8 cellular contexts compared by ENCODE assay signal in the genomic region with DNA sequence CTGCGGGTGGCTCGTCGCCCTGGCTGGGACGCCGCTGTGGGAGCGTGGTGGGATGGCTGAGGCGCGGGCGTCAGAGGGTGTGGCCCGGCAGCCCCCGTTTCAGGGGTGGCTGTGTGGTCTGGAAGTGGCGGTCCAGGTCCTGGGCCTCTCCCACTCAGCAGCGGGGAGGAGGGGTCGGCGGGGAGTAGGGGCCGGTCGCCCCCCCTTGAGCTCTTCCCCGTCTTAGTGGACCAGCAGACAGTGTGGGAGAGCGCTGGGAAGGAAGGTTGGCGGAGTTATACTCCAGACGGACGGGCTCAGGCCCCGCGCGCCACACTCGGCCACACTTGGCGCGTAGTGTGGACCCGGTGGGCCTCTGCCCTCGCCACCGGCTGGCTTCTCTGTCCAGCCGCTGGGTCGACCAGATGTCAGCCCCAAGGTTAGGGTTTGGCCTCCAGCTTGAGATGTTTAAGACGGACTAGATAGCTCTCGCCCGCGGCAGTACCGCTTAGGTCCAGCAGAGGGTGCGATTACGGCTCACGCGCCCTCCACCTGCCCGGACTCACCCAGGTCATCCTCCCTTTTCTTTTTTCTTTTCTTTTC. TPM values are rescaled to one million over a fixed set of nuclear protein-coding genes. Genes with fewer than 3 reads are reported as not detected.
DNase-seq lines count a peak whose midpoint lies in the region; ATAC-seq and TF ChIP-seq lines count a peak whose summit lies in the region.

No MANE protein-coding gene starts in this region.

- TF ChIP-seq CTCF in DOHH2 (IDR thresholded peaks at IDR 0.05; ENCODE audit: low read depth, low read length, poor library complexity, severe bottlenecking) (peak; percentile 54), PC-3 (conservative IDR thresholded peaks at IDR 0.05; ENCODE audit: low read depth, low read length) (peak; percentile 38; the same call in 1 of the 2 replicates)

- intact Hi-C loops in PC-3 (cut with micrococcal nuclease): no loop called here

- H3K79me2 ChIP-seq in DOHH2 (ENCODE audit: control insufficient read depth, low read length): no peaks in the 10 kb centered on the region
- no peaks in the 10 kb centered on the region for H3K79me2 ChIP-seq in PC-3 (ENCODE audit: low read length)

- H3K9me3 ChIP-seq in DOHH2 (ENCODE audit: control insufficient read depth, insufficient read depth, low read length) (peaks cover 10% of the 10 kb centered on the region; the same call in 1 of the 2 replicates), PC-3 (ENCODE audit: low read length) (peaks cover 15% of the 10 kb centered on the region; the same call in 1 of the 2 replicates)

- H3K27ac ChIP-seq in DOHH2 (ENCODE audit: low read depth, low read length): no peak overlapping the region
- no peak overlapping the region for H3K27ac ChIP-seq in PC-3 (ENCODE audit: low read length)

- POLR2A ChIA-PET in PC-3 (lab: Charles Lee; ENCODE audit: unreplicated experiment): no interaction called here

- no TSS peak for BruUV-seq in PC-3 (replicated peaks; lab: Mats Ljungman, UMichigan)

- peaks cover 0 to 15% of the 10 kb centered on the region in 2 donors for H3K36me3 Mint-ChIP-seq in activated naive CD4-positive, alpha-beta T cell treated with anti-CD3 and anti-CD28 coated beads, Interleukin-2, amount 50 U/mL, for 72 hours

- H3K27me3 ChIP-seq in DOHH2 (ENCODE audit: control insufficient read depth, low read length) (no peaks in the 10 kb centered on the region), PC-3 (ENCODE audit: low read length) (no peaks in the 10 kb centered on the region)

- H3K36me3 ChIP-seq in DOHH2 (ENCODE audit: control insufficient read depth, low read length) (no peaks in the 10 kb centered on the region), PC-3 (ENCODE audit: low read depth, low read length) (peaks cover 2% of the 10 kb centered on the region; the same call in 1 of the 2 replicates)

- no peak overlapping the region for H2AFZ ChIP-seq in PC-3 (ENCODE audit: low read length)

- no peaks in the 10 kb centered on the region for H3K4me1 ChIP-seq in DOHH2 (ENCODE audit: control insufficient read depth, low read length)
- H3K4me1 ChIP-seq in PC-3 (ENCODE audit: insufficient read depth, low read length): no peaks in the 10 kb centered on the region

- peaks cover 0 to 14% of the 10 kb centered on the region in 2 donors for H3K9me3 Mint-ChIP-seq in activated naive CD4-positive, alpha-beta T cell treated with anti-CD3 and anti-CD28 coated beads, Interleukin-2, amount 50 U/mL, for 72 hours

- no peak overlapping the region for H3K4me3 ChIP-seq in DOHH2 (ENCODE audit: low read length)
- no peak overlapping the region for H3K4me3 ChIP-seq in PC-3 (ENCODE audit: low read length)

- ATAC-seq in PC-3 (no peak), GM19467 (IDR thresholded peaks at IDR 0.05; ENCODE audit: unreplicated experiment) (no peak)
- peak; percentile 67 to 70 for ATAC-seq in activated naive CD4-positive, alpha-beta T cell treated with anti-CD3 and anti-CD28 coated beads, Interleukin-2, amount 50 U/mL, for 72 hours

- no peak for DNase-seq in PC-3
- peak; percentile 66 to 69 for DNase-seq in activated naive CD4-positive, alpha-beta T cell treated with anti-CD3 and anti-CD28 coated beads, Interleukin-2, amount 50 U/mL, for 72 hours (ENCODE audit: low spot score in 2 of 2)
- peak; percentile 63 for DNase-seq in islet precursor cell
- peak; percentile 43 for DNase-seq in stimulated activated CD8-positive, alpha-beta memory T cell treated with anti-CD3 and anti-CD28 coated beads, Interleukin-15, amount 100 ng/mL, for 1 hour (ENCODE audit: low read depth)
- no peak for DNase-seq in inferior parietal cortex (ENCODE audit: extremely low spot score)
- no peak for DNase-seq in GM03348 (ENCODE audit: low spot score)

- CTCF ChIA-PET in PC-3 (lab: Charles Lee): no interaction called here

- no peaks in the 10 kb centered on the region for H3F3A ChIP-seq in DOHH2 (ENCODE audit: control insufficient read depth, insufficient read depth)
- no peaks in the 10 kb centered on the region for H3F3A ChIP-seq in PC-3 (ENCODE audit: low read length, unreplicated experiment)

- H4K20me1 ChIP-seq in DOHH2 (ENCODE audit: control insufficient read depth, insufficient read depth, low read depth, low read length): no peaks in the 10 kb centered on the region
- H4K20me1 ChIP-seq in PC-3 (ENCODE audit: low read length): no peaks in the 10 kb centered on the region

- H3K27ac Mint-ChIP-seq in activated naive CD4-positive, alpha-beta T cell treated with anti-CD3 and anti-CD28 coated beads, Interleukin-2, amount 50 U/mL, for 72 hours: peak overlapping the region in 1 of 2 donors; percentile 30

- H3K9me2 ChIP-seq in DOHH2 (replicated peaks; ENCODE audit: control insufficient read depth, low read length): no peaks in the 10 kb centered on the region
- no peaks in the 10 kb centered on the region for H3K9me2 ChIP-seq in PC-3 (replicated peaks; ENCODE audit: low read length)

- no peak overlapping the region for H3K9ac ChIP-seq in PC-3 (ENCODE audit: low read length)

- H3K4me2 ChIP-seq in DOHH2 (ENCODE audit: low read length) (no peak overlapping the region), PC-3 (ENCODE audit: low read length) (no peak overlapping the region)

RNA-seq across cellular contexts. Expression of a gene that starts 21.7 kb away (rescaled TPM):
- total RNA-seq in PC-3 (2014; rRNA removed): 0.66 and 5.2 TPM in 2 replicates
- 10 to 100 TPM in 1 of 2 donors, 1 to 10 TPM in 1; 9.1 to 10.3 TPM for total RNA-seq in activated naive CD4-positive, alpha-beta T cell treated with anti-CD3 and anti-CD28 coated beads, Interleukin-2, amount 50 U/mL, for 72 hours

Comparison
In these comparisons a context has a peak if more than half of its experiments do, and no peak if none do; other contexts are left out.
1. ATAC-seq: peak in activated naive CD4-positive, alpha-beta T cell treated with anti-CD3 and anti-CD28 coated beads, Interleukin-2, amount 50 U/mL, for 72 hours (2 of 2); none in PC-3 (single experiment) and GM19467 (single experiment).
2. DNase-seq: peak in activated naive CD4-positive, alpha-beta T cell treated with anti-CD3 and anti-CD28 coated beads, Interleukin-2, amount 50 U/mL, for 72 hours (2 of 2), islet precursor cell (single experiment) and stimulated activated CD8-positive, alpha-beta memory T cell treated with anti-CD3 and anti-CD28 coated beads, Interleukin-15, amount 100 ng/mL, for 1 hour (single experiment); none in PC-3 (single experiment), inferior parietal cortex (single experiment) and GM03348 (single experiment).